ENCODE assay signal across 15 cellular contexts in the genomic region with DNA sequence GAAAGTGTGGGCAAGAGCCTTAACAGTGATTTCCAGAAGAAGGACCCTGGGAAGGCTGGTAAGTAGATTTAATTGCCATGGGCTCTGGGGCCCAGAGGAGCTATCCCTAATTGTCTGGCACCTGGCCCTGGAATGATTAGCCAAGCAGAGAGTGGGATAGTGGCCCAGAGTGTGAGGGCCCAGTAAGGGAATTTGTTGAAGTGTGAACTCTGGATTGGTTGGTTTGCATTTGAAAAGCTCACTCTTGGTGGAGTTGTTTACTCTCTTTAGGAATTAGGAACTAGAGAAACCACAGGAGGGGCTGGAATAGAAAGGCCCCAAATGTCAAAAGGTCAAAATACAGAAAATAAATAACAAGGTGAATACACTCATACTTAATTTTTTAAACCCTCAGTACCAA.
"Had no signal": no experiment of that assay in that cellular context is flagged by ENCODE, and none has a peak within 500 bp of the region (broad histone marks: within the 10 kb centered on the region; RNA-seq: fewer than 3 reads in every experiment).

No MANE protein-coding gene starts in this region.

- H3K9me3 ChIP-seq: gastroesophageal sphincter, ovary, upper lobe of left lung had no signal

- ATAC-seq: activated CD8-positive, alpha-beta memory T cell treated with anti-CD3 and anti-CD28 coated beads, Interleukin-2, amount 10 ng/mL, durations not matched to agents 7 days and 5 days; activated naive CD4-positive, alpha-beta T cell treated with anti-CD3 and anti-CD28 coated beads, Interleukin-2, amount 50 U/mL, for 72 hours; effector memory CD8-positive, alpha-beta T cell; gastroesophageal sphincter had no signal

- H2AFZ ChIP-seq: hepatocyte had no signal

- H3K79me2 ChIP-seq: hepatocyte had no signal

- H3K27ac ChIP-seq: brain microvascular endothelial cell, gastroesophageal sphincter, hepatocyte, ovary, upper lobe of left lung had no signal

- H3K4me3 ChIP-seq: gastroesophageal sphincter, hepatocyte, ovary, upper lobe of left lung had no signal

- H3K4me2 ChIP-seq: hepatocyte had no signal

- H3K36me3 ChIP-seq: brain microvascular endothelial cell, gastroesophageal sphincter, ovary, upper lobe of left lung had no signal

- H3K4me1 ChIP-seq: gastroesophageal sphincter, upper lobe of left lung had no signal

- DNase-seq: activated CD4-positive, alpha-beta T cell treated with anti-CD3 and anti-CD28 coated beads, Interleukin-2, amount 50 U/mL, for 4 hours; activated CD8-positive, alpha-beta memory T cell treated with anti-CD3 and anti-CD28 coated beads, Interleukin-2, amount 10 ng/mL, durations not matched to agents 7 days and 5 days; activated effector memory CD4-positive, alpha-beta T cell treated with anti-CD3 and anti-CD28 coated beads, Interleukin-2, amount 50 U/mL, for 16 hours; activated T-cell treated with anti-CD3 and anti-CD28 coated beads, Interleukin-2, amount 50 U/mL, for 24 hours; amniotic stem cell; brain microvascular endothelial cell; effector memory CD8-positive, alpha-beta T cell; ovary; stimulated activated CD4-positive, alpha-beta T cell treated with anti-CD3 and anti-CD28 coated beads, Interleukin-2, amount 100 ng/mL, for 48 hours; stimulated activated naive CD4-positive, alpha-beta T cell treated with Interleukin-2 at 50 U/mL for 16 hours had no signal

- H3K27me3 ChIP-seq: brain microvascular endothelial cell, gastroesophageal sphincter, hepatocyte, ovary, upper lobe of left lung had no signal

- FAIRE-seq: keratinocyte had no signal
